In genomic region chr4:67746797-67747495, GRCh38 we compare ENCODE assay signal across 8 cellular contexts. TPM values are rescaled to one million over a fixed set of nuclear protein-coding genes. Genes with fewer than 3 reads are reported as not detected.
DNase-seq lines count a peak whose midpoint lies in the region; ATAC-seq and TF ChIP-seq lines count a peak whose summit lies in the region.

No MANE protein-coding gene starts in this region.

- intact Hi-C loops in vagina (cut with DNase I), result no loop called here

- no CpG with 5 or more reads among the region's 5 CpGs for WGBS in neuronal stem cell (ENCODE audit: extremely low coverage in 2 of 2, insufficient read length in 2 of 2, insufficient replicate concordance in 1 of 2), 2 donors

- no peak overlapping the region for H4K8ac ChIP-seq in neuronal stem cell (ENCODE audit: low read depth, low read length)

- no peaks in the 10 kb centered on the region for H3K36me3 ChIP-seq in neuronal stem cell (replicated peaks in 1 of 2; ENCODE audit: control insufficient read depth in 2 of 2, insufficient read depth in 2 of 2, low read length in 2 of 2)
- H3K36me3 ChIP-seq in vagina, result no peaks in the 10 kb centered on the region

- no peaks in the 10 kb centered on the region for H3K79me1 ChIP-seq in neuronal stem cell (ENCODE audit: low read depth, low read length)

- H3K23ac ChIP-seq in neuronal stem cell (ENCODE audit: low read depth, low read length, poor library complexity), result no peak overlapping the region

- H2AK5ac ChIP-seq in neuronal stem cell (ENCODE audit: low read depth, low read length), result no peak overlapping the region

- no peak for TF ChIP-seq POLR2A in vagina (IDR thresholded peaks at IDR 0.05)

- H3K4me1 ChIP-seq in neuronal stem cell (ENCODE audit: control insufficient read depth in 2 of 2, insufficient read depth in 1 of 2, low read depth in 1 of 2, low read length in 2 of 2), result peaks cover 0 to 7% of the 10 kb centered on the region in 2 donors
- H3K4me1 ChIP-seq in vagina, result no peaks in the 10 kb centered on the region

- DNase-seq in NCI-H510A treated with DMSO at 0.1 percent for 48 hours (lab: John Stamatoyannopoulos, UW), result peak; percentile 49
- no peak for DNase-seq in NCI-H510A (lab: John Stamatoyannopoulos, UW)
- peak; percentile 33 for DNase-seq in NCI-H69 (lab: John Stamatoyannopoulos, UW)
- peak; percentile 56 for DNase-seq in dermis blood vessel endothelial cell
- DNase-seq in neuronal stem cell (ENCODE audit: low spot score), result peak; percentile 33
- DNase-seq in vagina (ENCODE audit: extremely low spot score in 2 of 2), result no peak

- no peak overlapping the region for H3K4ac ChIP-seq in neuronal stem cell (ENCODE audit: low read length)

- peak overlapping the region; percentile 65 for H2AFZ ChIP-seq in neuronal stem cell (ENCODE audit: low read length)

- no peak overlapping the region for H3K9ac ChIP-seq in neuronal stem cell (ENCODE audit: low read depth, low read length, poor library complexity)

- H4K91ac ChIP-seq in neuronal stem cell (ENCODE audit: low read depth, low read length, poor library complexity), result no peak overlapping the region

- H3K4me3 ChIP-seq in neuronal stem cell (ENCODE audit: low read length in 2 of 2) (no peak overlapping the region), vagina (no peak overlapping the region)

- no peaks in the 10 kb centered on the region for H3K9me3 ChIP-seq in neuronal stem cell (replicated peaks in 1 of 2; ENCODE audit: control insufficient read depth in 2 of 2, insufficient read depth in 1 of 2, low read depth in 1 of 2, low read length in 2 of 2)
- no peaks in the 10 kb centered on the region for H3K9me3 ChIP-seq in vagina

- H3K18ac ChIP-seq in neuronal stem cell (ENCODE audit: low read length), result no peak overlapping the region

- no peak overlapping the region for H2BK120ac ChIP-seq in neuronal stem cell (ENCODE audit: low read depth, low read length)

- ATAC-seq in GM21717 (IDR thresholded peaks at IDR 0.05; ENCODE audit: unreplicated experiment) (peak; percentile 58), HG03280 (IDR thresholded peaks at IDR 0.05; ENCODE audit: unreplicated experiment) (no peak)

- no peak overlapping the region for H2BK12ac ChIP-seq in neuronal stem cell (ENCODE audit: low read length)

- H2BK5ac ChIP-seq in neuronal stem cell (ENCODE audit: low read length), result no peak overlapping the region

- peak in 1 of 3 experiments; percentile 54 for TF ChIP-seq CTCF in vagina (IDR thresholded peaks at IDR 0.05)

- no peak overlapping the region for H3K4me2 ChIP-seq in neuronal stem cell (ENCODE audit: insufficient read depth, low read length, poor library complexity, severe bottlenecking)

- no peak overlapping the region for H2BK15ac ChIP-seq in neuronal stem cell (ENCODE audit: low read length)

- no peak overlapping the region for H3K14ac ChIP-seq in neuronal stem cell (ENCODE audit: low read length)

- no peaks in the 10 kb centered on the region for H3K27me3 ChIP-seq in neuronal stem cell (ENCODE audit: control insufficient read depth in 3 of 3, insufficient read depth in 3 of 3, low read depth in 1 of 3, low read length in 3 of 3)
- no peaks in the 10 kb centered on the region for H3K27me3 ChIP-seq in vagina

- no peak overlapping the region for H3K27ac ChIP-seq in neuronal stem cell (replicated peaks; ENCODE audit: low read length)
- H3K27ac ChIP-seq in vagina, result no peak overlapping the region

RNA-seq across cellular contexts. Expression of gene GNRHR, which starts 7.2 kb away (rescaled TPM):
- not detected in 2 replicates for total RNA-seq in dermis blood vessel endothelial cell
- polyA plus RNA-seq in neuronal stem cell (2013, experiment 1 of 2), result not detected
- polyA plus RNA-seq in neuronal stem cell (2013, experiment 2 of 2), result not detected
- total RNA-seq in vagina, result not detected

RNA-seq across cellular contexts. Expression of gene UBA6, which starts 46.0 kb away (rescaled TPM):
- total RNA-seq in dermis blood vessel endothelial cell, result 224 and 262 TPM in 2 replicates
- polyA plus RNA-seq in neuronal stem cell (2013, experiment 1 of 2), result 31.1 TPM
- 29.9 TPM for polyA plus RNA-seq in neuronal stem cell (2013, experiment 2 of 2)
- total RNA-seq in vagina, result 36.3 TPM

Comparison
In these comparisons a context has a peak if more than half of its experiments do, and no peak if none do; other contexts are left out.
1. DNase-seq: peak in NCI-H510A treated with DMSO at 0.1 percent for 48 hours (single experiment), NCI-H69 (single experiment), dermis blood vessel endothelial cell (single experiment) and neuronal stem cell (single experiment); none in NCI-H510A (single experiment) and vagina (0 of 2).